ENCODE assay signal across 8 cellular contexts in the genomic region with DNA sequence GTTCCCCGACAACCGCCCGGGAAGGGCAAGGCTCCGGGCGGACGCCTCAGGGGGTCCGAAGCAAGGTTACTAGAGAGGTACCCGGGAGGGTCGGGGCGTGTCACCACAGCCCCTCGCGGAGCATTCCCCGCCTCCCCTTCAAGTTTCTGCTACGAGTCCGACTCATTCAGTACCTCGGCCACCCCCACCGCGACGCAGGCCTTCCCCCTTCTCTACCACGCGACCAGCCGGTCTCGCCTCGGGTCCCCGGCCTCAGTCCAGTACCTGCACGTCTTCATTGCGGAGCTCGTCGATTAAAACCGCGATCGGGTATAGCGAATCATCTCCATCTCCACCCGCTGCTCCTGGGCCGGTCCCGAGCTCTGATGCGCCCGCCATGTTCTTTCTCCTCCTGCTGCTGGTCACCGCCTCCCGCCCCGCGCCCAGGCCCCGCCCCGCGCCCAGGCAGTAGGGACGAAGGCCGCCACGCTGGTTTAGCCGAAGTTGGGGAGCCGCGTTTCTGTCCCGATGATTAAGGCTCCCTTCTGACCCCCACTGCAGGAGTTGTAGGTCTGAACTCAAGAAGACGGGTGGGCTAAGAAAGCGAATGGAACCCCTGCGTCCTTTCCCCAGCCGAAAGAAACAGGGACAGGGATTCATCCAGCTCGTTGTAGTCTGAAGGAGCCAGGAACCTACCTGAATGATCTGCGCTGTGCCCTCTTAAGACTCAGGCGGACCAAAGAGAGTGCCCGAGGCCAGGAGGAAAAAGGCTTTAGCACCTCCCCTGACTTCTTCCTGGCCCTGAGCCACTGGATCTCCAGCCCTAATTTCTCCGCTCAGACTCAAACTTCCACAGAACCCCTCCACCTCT. TPM values are rescaled to one million over a fixed set of nuclear protein-coding genes. Genes with fewer than 3 reads are reported as not detected.
DNase-seq lines count a peak whose midpoint lies in the region; ATAC-seq and TF ChIP-seq lines count a peak whose summit lies in the region.

A gene (minus strand): TSS at position 406 of the 850 bp plus-strand sequence. CDS start 28 bp downstream, at position 378.

- H3K27ac Mint-ChIP-seq in GM23338: peak within 1 kb of the TSS; percentile 99
- peak within 1 kb of the TSS; percentile 99 for H3K27ac Mint-ChIP-seq in neural crest cell (ENCODE audit: unreplicated experiment)

- H3K27ac ChIP-seq in GM23338 (ENCODE audit: low read depth): peak within 1 kb of the TSS; percentile 91

- peaks cover 46% of the 10 kb centered on the region for H3K4me1 Mint-ChIP-seq in GM23338
- peaks cover 41% of the 10 kb centered on the region for H3K4me1 Mint-ChIP-seq in neural crest cell

- peak within 1 kb of the TSS; percentile 95 for H3K4me3 ChIP-seq in GM23338
- H3K4me3 ChIP-seq in foreskin fibroblast (ENCODE audit: low read depth in 1 of 2, low read length in 2 of 2): peak within 1 kb of the TSS; percentile 93 to 95

- peaks cover 41% of the 10 kb centered on the region for H3K79me2 ChIP-seq in GM23338 (replicated peaks; ENCODE audit: insufficient read depth)

- H3K4me2 ChIP-seq in GM23338: peak within 1 kb of the TSS; percentile 75

- H4K20me1 ChIP-seq in GM23338 (replicated peaks; ENCODE audit: insufficient read depth): peaks cover 18% of the 10 kb centered on the region

- no peaks in the 10 kb centered on the region for H3K9me2 ChIP-seq in GM23338 (ENCODE audit: insufficient read depth)

- H2AFZ ChIP-seq in GM23338: peak within 1 kb of the TSS; percentile 98

- H3K4me3 Mint-ChIP-seq in GM23338: peak within 1 kb of the TSS; percentile 100
- peak within 1 kb of the TSS; percentile 99 for H3K4me3 Mint-ChIP-seq in neural crest cell

- DNase-seq in EL (peak; percentile 84), GM23338 (ENCODE audit: low spot score) (peak; percentile 90), LHCN-M2 (ENCODE audit: low read depth) (peak; percentile 73), SHP77 treated with DMSO at 0.1 percent for 48 hours (lab: John Stamatoyannopoulos, UW) (peak; percentile 67), activated gamma-delta T cell treated with Interleukin-2 at 50 U/mL for 16 hours (peak; percentile 59), foreskin fibroblast (peak; percentile 69 to 82), neural crest cell (ENCODE audit: low read depth, low spot score) (peak; percentile 60), stromal cell of bone marrow (ENCODE audit: low read depth) (peak; percentile 34)

- no peaks in the 10 kb centered on the region for H3K27me3 ChIP-seq in GM23338 (ENCODE audit: insufficient read depth)

- H3K36me3 Mint-ChIP-seq in GM23338 (ENCODE audit: low read depth): peaks cover 41% of the 10 kb centered on the region
- H3K36me3 Mint-ChIP-seq in neural crest cell (ENCODE audit: low read depth): peaks cover 3% of the 10 kb centered on the region

- H3K27me3 Mint-ChIP-seq in GM23338 (ENCODE audit: insufficient read depth, low read depth, poor library complexity) (peaks cover 7% of the 10 kb centered on the region), neural crest cell (ENCODE audit: low read depth) (no peaks in the 10 kb centered on the region)

- peaks cover 10% of the 10 kb centered on the region; the same call in 1 of the 2 replicates for H3F3A ChIP-seq in GM23338 (replicated peaks; ENCODE audit: low read depth)

- H3K36me3 ChIP-seq in GM23338 (ENCODE audit: insufficient read depth): peaks cover 32% of the 10 kb centered on the region

- peaks cover 41% of the 10 kb centered on the region for H3K4me1 ChIP-seq in GM23338 (ENCODE audit: insufficient read depth)

- TF ChIP-seq CTCF in GM23338 (conservative IDR thresholded peaks at IDR 0.05; ENCODE audit: low read depth in 2 of 2) (no peak), foreskin fibroblast (IDR thresholded peaks at IDR 0.05; ENCODE audit: low read depth, low read length) (no peak), neural crest cell (conservative IDR thresholded peaks at IDR 0.05) (no peak)

- H3K9me3 Mint-ChIP-seq in GM23338 (no peaks in the 10 kb centered on the region), neural crest cell (no peaks in the 10 kb centered on the region)

- ATAC-seq in GM23338: peak; percentile 87

TF ChIP-seq in GM23338, 12 proteins besides CTCF, POLR2A, EP300 and RAD21:
- TF ChIP-seq, protein P1, sequence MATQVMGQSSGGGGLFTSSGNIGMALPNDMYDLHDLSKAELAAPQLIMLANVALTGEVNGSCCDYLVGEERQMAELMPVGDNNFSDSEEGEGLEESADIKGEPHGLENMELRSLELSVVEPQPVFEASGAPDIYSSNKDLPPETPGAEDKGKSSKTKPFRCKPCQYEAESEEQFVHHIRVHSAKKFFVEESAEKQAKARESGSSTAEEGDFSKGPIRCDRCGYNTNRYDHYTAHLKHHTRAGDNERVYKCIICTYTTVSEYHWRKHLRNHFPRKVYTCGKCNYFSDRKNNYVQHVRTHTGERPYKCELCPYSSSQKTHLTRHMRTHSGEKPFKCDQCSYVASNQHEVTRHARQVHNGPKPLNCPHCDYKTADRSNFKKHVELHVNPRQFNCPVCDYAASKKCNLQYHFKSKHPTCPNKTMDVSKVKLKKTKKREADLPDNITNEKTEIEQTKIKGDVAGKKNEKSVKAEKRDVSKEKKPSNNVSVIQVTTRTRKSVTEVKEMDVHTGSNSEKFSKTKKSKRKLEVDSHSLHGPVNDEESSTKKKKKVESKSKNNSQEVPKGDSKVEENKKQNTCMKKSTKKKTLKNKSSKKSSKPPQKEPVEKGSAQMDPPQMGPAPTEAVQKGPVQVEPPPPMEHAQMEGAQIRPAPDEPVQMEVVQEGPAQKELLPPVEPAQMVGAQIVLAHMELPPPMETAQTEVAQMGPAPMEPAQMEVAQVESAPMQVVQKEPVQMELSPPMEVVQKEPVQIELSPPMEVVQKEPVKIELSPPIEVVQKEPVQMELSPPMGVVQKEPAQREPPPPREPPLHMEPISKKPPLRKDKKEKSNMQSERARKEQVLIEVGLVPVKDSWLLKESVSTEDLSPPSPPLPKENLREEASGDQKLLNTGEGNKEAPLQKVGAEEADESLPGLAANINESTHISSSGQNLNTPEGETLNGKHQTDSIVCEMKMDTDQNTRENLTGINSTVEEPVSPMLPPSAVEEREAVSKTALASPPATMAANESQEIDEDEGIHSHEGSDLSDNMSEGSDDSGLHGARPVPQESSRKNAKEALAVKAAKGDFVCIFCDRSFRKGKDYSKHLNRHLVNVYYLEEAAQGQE (IDR thresholded peaks at IDR 0.05; ENCODE audit: unreplicated experiment): no peak
- TF ChIP-seq NANOG (IDR thresholded peaks at IDR 0.05; ENCODE audit: borderline replicate concordance) (no peak), CREB1 (CRISPR knock-in tag; IDR thresholded peaks at IDR 0.05; ENCODE audit: low read depth) (no peak), POLR2AphosphoS5 (IDR thresholded peaks at IDR 0.05; ENCODE audit: low read depth) (peak; percentile 93)

RNA-seq across cellular contexts. Expression of the gene that starts here (rescaled TPM):
- 75.3 and 82.0 TPM in 2 replicates for total RNA-seq in GM23338 (2014; rRNA removed; shearing (Covaris generic))
- polyA plus RNA-seq in GM23338 (2016; fragmentation: Nextera tagmentation; extraction: Ambion mirVana): 15.9 and 18.5 TPM in 2 replicates
- total RNA-seq in LHCN-M2 (2014; rRNA removed): 29.3 and 32.3 TPM in 2 replicates
- polyA plus RNA-seq in LHCN-M2 (2012): 14.7 TPM
- 78.0 and 80.4 TPM in 2 replicates for total RNA-seq in neural crest cell

Comparison
In these comparisons a context has a peak if more than half of its experiments do, and no peak if none do; other contexts are left out.
1. Peak in every context shown above with its lines: DNase-seq, ATAC-seq, H3K4me3 ChIP-seq and H3K27ac ChIP-seq.
2. DNase-seq: peak in every context shown above with its lines; median percentile 90 in GM23338; 84 in EL; 76 in foreskin fibroblast; 73 in LHCN-M2; 67 in SHP77 treated with DMSO at 0.1 percent for 48 hours; 60 in neural crest cell; 59 in activated gamma-delta T cell treated with Interleukin-2 at 50 U/mL for 16 hours; 34 in stromal cell of bone marrow.